In the genomic region with DNA sequence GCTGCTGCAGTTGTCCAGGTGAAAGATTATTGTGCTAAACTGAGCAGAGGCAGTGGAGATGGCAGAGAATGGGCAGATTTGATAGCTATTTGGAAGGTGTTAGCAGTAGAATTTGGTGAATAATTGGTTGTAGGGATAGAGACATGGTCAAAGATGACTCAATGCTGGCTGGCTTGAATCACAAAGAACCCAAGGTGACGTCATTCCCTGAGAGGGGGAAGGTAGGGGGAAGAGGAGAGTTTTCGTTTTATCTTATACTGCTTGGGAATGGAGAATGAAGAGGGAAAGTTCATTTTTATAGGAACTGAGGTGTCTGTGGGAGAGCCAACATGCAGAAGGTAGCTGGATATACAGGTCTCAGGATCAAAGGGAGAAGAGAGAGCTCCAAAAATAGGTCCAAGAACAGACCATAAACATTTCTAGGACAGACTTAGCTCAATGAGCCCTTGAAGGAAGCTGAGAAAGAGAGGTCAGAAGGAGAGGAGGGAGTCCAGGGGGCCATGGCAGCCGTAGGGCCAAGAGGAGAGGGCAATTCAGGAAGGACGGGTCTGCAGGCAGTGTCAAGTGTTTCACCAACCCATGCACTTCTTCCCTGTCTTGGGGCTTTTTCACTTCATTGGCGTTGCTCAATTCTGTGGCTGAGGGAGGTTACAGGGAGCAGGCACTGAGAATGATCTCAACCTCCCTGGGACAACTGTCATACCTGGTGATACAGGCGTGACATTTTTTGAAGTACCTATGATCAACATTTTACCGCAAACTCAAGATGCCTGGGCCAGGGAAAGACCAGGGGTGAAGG, we compare ENCODE assay signal across 1 cellular context.
TF ChIP-seq lines count a peak whose summit lies in the region.

No MANE protein-coding gene starts in this region.

TF ChIP-seq in HEK293, 187 proteins besides CTCF, POLR2A, EP300 and RAD21 (continued from another document):
- TF ChIP-seq, protein P1, sequence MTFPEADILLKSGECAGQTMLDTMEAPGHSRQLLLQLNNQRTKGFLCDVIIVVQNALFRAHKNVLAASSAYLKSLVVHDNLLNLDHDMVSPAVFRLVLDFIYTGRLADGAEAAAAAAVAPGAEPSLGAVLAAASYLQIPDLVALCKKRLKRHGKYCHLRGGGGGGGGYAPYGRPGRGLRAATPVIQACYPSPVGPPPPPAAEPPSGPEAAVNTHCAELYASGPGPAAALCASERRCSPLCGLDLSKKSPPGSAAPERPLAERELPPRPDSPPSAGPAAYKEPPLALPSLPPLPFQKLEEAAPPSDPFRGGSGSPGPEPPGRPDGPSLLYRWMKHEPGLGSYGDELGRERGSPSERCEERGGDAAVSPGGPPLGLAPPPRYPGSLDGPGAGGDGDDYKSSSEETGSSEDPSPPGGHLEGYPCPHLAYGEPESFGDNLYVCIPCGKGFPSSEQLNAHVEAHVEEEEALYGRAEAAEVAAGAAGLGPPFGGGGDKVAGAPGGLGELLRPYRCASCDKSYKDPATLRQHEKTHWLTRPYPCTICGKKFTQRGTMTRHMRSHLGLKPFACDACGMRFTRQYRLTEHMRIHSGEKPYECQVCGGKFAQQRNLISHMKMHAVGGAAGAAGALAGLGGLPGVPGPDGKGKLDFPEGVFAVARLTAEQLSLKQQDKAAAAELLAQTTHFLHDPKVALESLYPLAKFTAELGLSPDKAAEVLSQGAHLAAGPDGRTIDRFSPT (tag by site-specific recombination; IDR thresholded peaks at IDR 0.05): 0 out of 2 replicates have a peak, but pooled peaks have one; percentile 25
- TF ChIP-seq, protein P2, sequence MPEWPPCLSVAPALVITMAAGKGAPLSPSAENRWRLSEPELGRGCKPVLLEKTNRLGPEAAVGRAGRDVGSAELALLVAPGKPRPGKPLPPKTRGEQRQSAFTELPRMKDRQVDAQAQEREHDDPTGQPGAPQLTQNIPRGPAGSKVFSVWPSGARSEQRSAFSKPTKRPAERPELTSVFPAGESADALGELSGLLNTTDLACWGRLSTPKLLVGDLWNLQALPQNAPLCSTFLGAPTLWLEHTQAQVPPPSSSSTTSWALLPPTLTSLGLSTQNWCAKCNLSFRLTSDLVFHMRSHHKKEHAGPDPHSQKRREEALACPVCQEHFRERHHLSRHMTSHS (tag by site-specific recombination; IDR thresholded peaks at IDR 0.05): no peak
- 0 out of 2 replicates have a peak, but pooled peaks have one; percentile 27 for TF ChIP-seq KLF16 (tag by site-specific recombination; IDR thresholded peaks at IDR 0.05)
- peak; percentile 83 for TF ChIP-seq ZNF629 (tag by site-specific recombination; IDR thresholded peaks at IDR 0.05)
- TF ChIP-seq ZNF169 (tag by site-specific recombination; IDR thresholded peaks at IDR 0.05): no peak
